Comparison of ENCODE assay signal across 8 cellular contexts in the genomic region with DNA sequence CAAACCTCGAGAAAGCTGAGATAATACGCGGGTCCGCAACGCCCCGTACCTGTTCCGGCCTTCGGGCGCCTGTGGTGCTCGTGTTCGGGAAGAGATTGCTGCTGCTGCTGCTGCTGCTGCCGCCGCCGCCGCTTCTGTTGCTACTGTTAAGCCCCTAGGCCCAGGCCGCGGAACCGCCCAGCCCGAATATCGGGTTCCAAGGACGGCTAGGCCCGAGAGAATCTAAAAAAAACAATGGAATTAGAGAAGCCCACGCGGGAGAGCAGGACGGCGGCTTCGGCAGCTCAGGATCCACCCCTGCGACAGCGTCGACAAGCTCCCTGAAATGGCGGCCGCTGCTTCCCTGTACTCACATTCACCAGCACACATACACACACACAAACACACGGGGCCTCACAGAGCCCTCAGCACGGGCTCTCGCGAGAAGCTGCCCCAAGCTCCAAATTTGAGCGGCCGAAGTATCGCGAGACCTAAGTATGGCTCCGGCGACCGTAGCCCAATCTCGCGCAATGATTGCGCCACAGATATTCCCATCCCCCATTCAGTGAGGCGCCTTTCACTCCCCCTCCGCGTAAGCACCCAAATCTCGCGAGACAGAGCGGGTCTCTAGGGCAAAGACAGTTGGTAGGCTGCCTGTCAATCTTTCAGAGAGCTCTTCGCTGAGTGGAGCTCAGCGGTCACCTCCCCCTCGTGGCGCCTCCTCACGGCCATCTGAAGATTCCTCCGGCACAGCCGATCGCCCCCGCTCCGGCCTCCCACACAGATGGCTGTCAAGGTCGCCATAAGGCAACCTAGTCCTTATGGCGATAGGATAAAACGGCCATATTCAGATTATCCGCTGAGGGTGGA. TPM values are rescaled to one million over a fixed set of nuclear protein-coding genes. Genes with fewer than 3 reads are reported as not detected.
DNase-seq lines count a peak whose midpoint lies in the region; ATAC-seq and TF ChIP-seq lines count a peak whose summit lies in the region.

A gene (minus strand): TSS at position 369 of the 849 bp plus-strand sequence. CDS start 1,386 bp downstream, outside the sequence.

- H3K9me3 Mint-ChIP-seq in activated T-helper 17 cell treated with anti-CD3 and anti-CD28 coated beads, Interleukin-2, amount 50 U/mL, for 72 hours, result no peaks in the 10 kb centered on the region
- peaks cover 0 to 10% (median 0%) of the 10 kb centered on the region in 11 donors for H3K9me3 Mint-ChIP-seq in naive thymus-derived CD4-positive, alpha-beta T cell
- H3K9me3 Mint-ChIP-seq in stimulated activated naive B cell treated with anti-CD40 and anti-IgM and Interleukin-4, amounts not matched to agents 10 μg/mL and 1 μg/mL and 100 μg/mL, for 72 hours, result no peaks in the 10 kb centered on the region

- TF ChIP-seq CTCF in LNCaP clone FGC (IDR thresholded peaks at IDR 0.05; ENCODE audit: control insufficient read depth, extremely low read depth, insufficient read depth), result 0 out of 2 replicates have a peak, but pooled peaks have one; percentile 14
- TF ChIP-seq CTCF in RWPE1 (conservative IDR thresholded peaks at IDR 0.05; ENCODE audit: low read depth), result no peak; the same call in 1 of the 2 replicates

- H3K36me3 ChIP-seq in naive thymus-derived CD4-positive, alpha-beta T cell (ENCODE audit: control insufficient read depth in 2 of 3, insufficient read depth in 3 of 3, low read length in 3 of 3), result peaks cover 22 to 39% (median 29%) of the 10 kb centered on the region in 3 experiments

- no peaks in the 10 kb centered on the region for H3K9me3 ChIP-seq in naive thymus-derived CD4-positive, alpha-beta T cell (ENCODE audit: control insufficient read depth in 2 of 3, low read length in 3 of 3)

- no peaks in the 10 kb centered on the region for H3K27me3 ChIP-seq in naive thymus-derived CD4-positive, alpha-beta T cell (ENCODE audit: control insufficient read depth in 2 of 2, insufficient read depth in 2 of 2, low read length in 2 of 2)

- peak within 1 kb of the TSS; percentile 96 for H3K27ac ChIP-seq in RWPE1
- peak within 1 kb of the TSS; percentile 98 for H3K27ac ChIP-seq in naive thymus-derived CD4-positive, alpha-beta T cell (ENCODE audit: low read depth, low read length)

- CTCF ChIA-PET in RWPE1 (lab: Yijun Ruan, JAX), result interaction anchor here (0.5 to 0.8 kb wide), 4 partner anchors 55 to 212 kb away, joined by 4 to 5 read pairs (median 4); a partner anchor contains a TSS
- CTCF ChIA-PET in naive thymus-derived CD4-positive, alpha-beta T cell (lab: Charles Lee), result interaction anchor here (0.6 to 4.0 kb wide), 8 partner anchors 13 to 649 kb away, joined by 3 to 58 read pairs (median 4); a partner anchor contains a TSS

- no peaks in the 10 kb centered on the region for H3K27me3 Mint-ChIP-seq in activated T-helper 17 cell treated with anti-CD3 and anti-CD28 coated beads, Interleukin-2, amount 50 U/mL, for 72 hours
- no peaks in the 10 kb centered on the region for H3K27me3 Mint-ChIP-seq in naive thymus-derived CD4-positive, alpha-beta T cell
- no peaks in the 10 kb centered on the region for H3K27me3 Mint-ChIP-seq in stimulated activated naive B cell treated with anti-CD40 and anti-IgM and Interleukin-4, amounts not matched to agents 10 μg/mL and 1 μg/mL and 100 μg/mL, for 72 hours

- intact Hi-C loops in naive thymus-derived CD4-positive, alpha-beta T cell (cut with micrococcal nuclease), result loop anchor here (1.0 to 10.0 kb wide), 17 partner anchors 9 to 1750 kb away; a partner anchor contains a TSS

- peak within 1 kb of the TSS; percentile 86 for H3K4me3 ChIP-seq in LNCaP clone FGC (ENCODE audit: low read depth, low read length)
- peak within 1 kb of the TSS; percentile 98 for H3K4me3 ChIP-seq in naive thymus-derived CD4-positive, alpha-beta T cell (ENCODE audit: low read length)

- ATAC-seq in activated T-helper 17 cell treated with anti-CD3 and anti-CD28 coated beads, Interleukin-2, amount 50 U/mL, for 72 hours (replicated peaks), result peak; percentile 89
- ATAC-seq in naive thymus-derived CD4-positive, alpha-beta T cell, result peak; percentile 92
- peak; percentile 85 to 87 for ATAC-seq in stimulated activated naive B cell treated with anti-CD40 and anti-IgM and Interleukin-4, amounts not matched to agents 10 μg/mL and 1 μg/mL and 100 μg/mL, for 72 hours (replicated peaks)

- POLR2A ChIA-PET in RWPE1 (lab: Yijun Ruan, JAX; ENCODE audit: low non-redundant PET), result interaction anchor here (0.5 to 2.4 kb wide), 25 partner anchors 9 to 874 kb away, joined by 3 to 29 read pairs (median 4); a partner anchor contains a TSS
- POLR2A ChIA-PET in naive thymus-derived CD4-positive, alpha-beta T cell (lab: Charles Lee), result interaction anchor here (0.6 to 14.0 kb wide), 57 partner anchors 8 to 916 kb away, joined by 3 to 733 read pairs (median 7); a partner anchor contains a TSS

- peaks cover 28% of the 10 kb centered on the region for H3K4me1 Mint-ChIP-seq in activated T-helper 17 cell treated with anti-CD3 and anti-CD28 coated beads, Interleukin-2, amount 50 U/mL, for 72 hours
- H3K4me1 Mint-ChIP-seq in naive thymus-derived CD4-positive, alpha-beta T cell, result peaks cover 22 to 53% (median 45%) of the 10 kb centered on the region in 7 donors
- peaks cover 13 to 45% of the 10 kb centered on the region in 2 donors for H3K4me1 Mint-ChIP-seq in stimulated activated naive B cell treated with anti-CD40 and anti-IgM and Interleukin-4, amounts not matched to agents 10 μg/mL and 1 μg/mL and 100 μg/mL, for 72 hours

- H3K36me3 Mint-ChIP-seq in activated T-helper 17 cell treated with anti-CD3 and anti-CD28 coated beads, Interleukin-2, amount 50 U/mL, for 72 hours (ENCODE audit: low read depth), result peaks cover 55% of the 10 kb centered on the region
- H3K36me3 Mint-ChIP-seq in naive thymus-derived CD4-positive, alpha-beta T cell, result peaks cover 8 to 36% (median 30%) of the 10 kb centered on the region in 5 donors
- peaks cover 32 to 44% of the 10 kb centered on the region in 2 donors for H3K36me3 Mint-ChIP-seq in stimulated activated naive B cell treated with anti-CD40 and anti-IgM and Interleukin-4, amounts not matched to agents 10 μg/mL and 1 μg/mL and 100 μg/mL, for 72 hours

- H3K4me1 ChIP-seq in naive thymus-derived CD4-positive, alpha-beta T cell (ENCODE audit: control insufficient read depth in 2 of 2, insufficient read depth in 2 of 2, low read length in 2 of 2), result peaks cover 34 to 49% of the 10 kb centered on the region in 2 donors

- H3K4me3 Mint-ChIP-seq in activated T-helper 17 cell treated with anti-CD3 and anti-CD28 coated beads, Interleukin-2, amount 50 U/mL, for 72 hours, result peak within 1 kb of the TSS; percentile 90
- H3K4me3 Mint-ChIP-seq in naive thymus-derived CD4-positive, alpha-beta T cell, result peak within 1 kb of the TSS; percentile 86 to 100 (median 98)
- H3K4me3 Mint-ChIP-seq in stimulated activated naive B cell treated with anti-CD40 and anti-IgM and Interleukin-4, amounts not matched to agents 10 μg/mL and 1 μg/mL and 100 μg/mL, for 72 hours, result peak within 1 kb of the TSS; percentile 88 to 96

- peak; percentile 100 for DNase-seq in ELF-1 (ENCODE audit: low read depth, low spot score)
- peak; percentile 99 for DNase-seq in GOT3 (lab: John Stamatoyannopoulos, UW)
- DNase-seq in LNCaP clone FGC (ENCODE audit: low read depth), result peak; percentile 99
- peak; percentile 100 for DNase-seq in RWPE1 (ENCODE audit: low spot score)
- DNase-seq in fibroblast of gingiva (ENCODE audit: low read depth), result peak; percentile 100
- peak; percentile 92 to 100 (median 99) for DNase-seq in naive thymus-derived CD4-positive, alpha-beta T cell
- peak; percentile 99 for DNase-seq in stimulated activated naive B cell treated with anti-CD40 and anti-IgM and Interleukin-4, amounts not matched to agents 10 μg/mL and 1 μg/mL and 100 μg/mL, for 72 hours

- H3K27ac Mint-ChIP-seq in activated T-helper 17 cell treated with anti-CD3 and anti-CD28 coated beads, Interleukin-2, amount 50 U/mL, for 72 hours, result peak within 1 kb of the TSS; percentile 98
- H3K27ac Mint-ChIP-seq in naive thymus-derived CD4-positive, alpha-beta T cell, result peak within 1 kb of the TSS; percentile 96 to 100 (median 100)
- peak within 1 kb of the TSS; percentile 99 for H3K27ac Mint-ChIP-seq in stimulated activated naive B cell treated with anti-CD40 and anti-IgM and Interleukin-4, amounts not matched to agents 10 μg/mL and 1 μg/mL and 100 μg/mL, for 72 hours

RNA-seq across cellular contexts. Expression of the gene that starts here (rescaled TPM):
- 100 to 1,000 TPM; 295 to 359 TPM for total RNA-seq in activated T-helper 17 cell treated with anti-CD3 and anti-CD28 coated beads, Interleukin-2, amount 50 U/mL, for 72 hours
- 1,000 to 10,000 TPM in 2 of 5 experiments, 100 to 1,000 TPM in 3; 372 to 1,041 (median 699) TPM for total RNA-seq in naive thymus-derived CD4-positive, alpha-beta T cell
- 100 to 1,000 TPM; 100 to 152 TPM for polyA plus RNA-seq in naive thymus-derived CD4-positive, alpha-beta T cell

Comparison
In these comparisons a context has a peak if more than half of its experiments do, and no peak if none do; other contexts are left out.
1. Peak in every context shown above with its lines: DNase-seq, ATAC-seq, H3K4me3 ChIP-seq and H3K27ac ChIP-seq.